Comparison of ENCODE assay signal across 7 cellular contexts in the genomic region with DNA sequence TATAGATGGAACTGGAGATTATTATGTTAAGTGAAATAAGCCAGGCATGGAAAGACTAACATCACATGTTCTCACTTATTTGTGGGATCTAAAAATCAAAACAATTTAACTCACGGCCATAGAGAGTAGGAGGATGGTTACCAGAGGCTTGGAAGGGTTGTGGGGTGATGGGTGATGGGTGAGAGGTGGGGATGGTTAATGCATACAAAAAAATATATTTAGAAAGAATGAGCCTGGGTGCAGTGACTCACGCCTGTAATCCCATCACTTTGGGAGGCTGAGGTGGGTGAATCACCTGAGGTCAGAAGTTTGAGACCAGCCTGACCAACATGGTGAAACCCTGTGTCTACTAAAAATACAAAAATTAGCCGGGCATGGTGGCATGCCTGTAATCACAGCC. TPM values are rescaled to one million over a fixed set of nuclear protein-coding genes. Genes with fewer than 3 reads are reported as not detected.
DNase-seq lines count a peak whose midpoint lies in the region; ATAC-seq, FAIRE-seq and TF ChIP-seq lines count a peak whose summit lies in the region.
"Not testable (repeated sequence)": the region's sequence is repeated elsewhere in the genome, so short reads cannot be mapped to it uniquely, and the experiment has no call there.

No MANE protein-coding gene starts in this region.

- TF ChIP-seq RAD21 in HCT116 (IDR thresholded peaks at IDR 0.05; ENCODE audit: low read depth): not testable (repeated sequence)

- peak; percentile 37 for FAIRE-seq in RCC 7860 (lab: Jason Lieb, UNC)

- peaks cover 27 to 33% of the 10 kb centered on the region in 2 experiments for H3K36me3 ChIP-seq in HCT116 (ENCODE audit: control insufficient read depth in 1 of 2, insufficient read depth in 2 of 2, low read length in 2 of 2)

- not testable (repeated sequence) for H2AFZ ChIP-seq in HCT116 (ENCODE audit: low read depth, low read length, poor library complexity, severe bottlenecking)

- H3K4me1 ChIP-seq in HCT116 (ENCODE audit: control insufficient read depth in 1 of 2, insufficient read depth in 2 of 2, low read length in 2 of 2): peaks cover 0 to 11% of the 10 kb centered on the region in 2 experiments; a peak in 2 of 4 replicates

- not testable (repeated sequence) for TF ChIP-seq POLR2A in HCT116 (IDR thresholded peaks at IDR 0.05; ENCODE audit: borderline replicate concordance, extremely low read depth, insufficient read depth, insufficient read length)

- H3K9me3 ChIP-seq in HCT116 (ENCODE audit: control insufficient read depth in 1 of 2, insufficient read depth in 1 of 2, low read depth in 1 of 2, low read length in 2 of 2): not testable (repeated sequence)

- TF ChIP-seq CTCF in HCT116 (IDR thresholded peaks at IDR 0.05 in 2 of 3, conservative IDR thresholded peaks at IDR 0.05 in 1 of 3; ENCODE audit: borderline replicate concordance in 1 of 3, insufficient read depth in 1 of 3, low read depth in 2 of 3, low read length in 2 of 3); fibroblast of villous mesenchyme (IDR thresholded peaks at IDR 0.05; ENCODE audit: insufficient read depth, low read depth, low read length): not testable (repeated sequence)

- H3K4me2 ChIP-seq in HCT116 (ENCODE audit: low read length): peak overlapping the region; percentile 7; the same call in 1 of the 2 replicates

- H3K79me2 ChIP-seq in HCT116 (ENCODE audit: insufficient read depth, low read length): not testable (repeated sequence)

- H3K4me3 ChIP-seq in HCT116 (replicated peaks in 1 of 2; ENCODE audit: low read depth in 1 of 2, low read length in 2 of 2); fibroblast of villous mesenchyme (ENCODE audit: low read depth, low read length): not testable (repeated sequence)

- H3K9ac ChIP-seq in HCT116 (ENCODE audit: low read length): not testable (repeated sequence)

- H3K9me2 ChIP-seq in HCT116 (ENCODE audit: insufficient read depth): not testable (repeated sequence)

- intact Hi-C loops in HCT116 (cut with micrococcal nuclease): not testable (repeated sequence)

- BruUV-seq in HCT116 (replicated peaks; lab: Mats Ljungman, UMichigan): not testable (repeated sequence)

- ATAC-seq in HCT116: not testable (repeated sequence)

- not testable (repeated sequence) for H4K20me1 ChIP-seq in HCT116 (ENCODE audit: insufficient read depth)

- POLR2A ChIA-PET in HCT116 (lab: Charles Lee): not testable (repeated sequence)

- not testable (repeated sequence) for H3K27ac ChIP-seq in HCT116 (ENCODE audit: low read depth, low read length)

- CTCF ChIA-PET in HCT116 (lab: Charles Lee): not testable (repeated sequence)

- H3K27me3 ChIP-seq in HCT116 (ENCODE audit: insufficient read depth, low read length): not testable (repeated sequence)

- peak; percentile 37 for DNase-seq in Daoy (ENCODE audit: low read depth)
- not testable (repeated sequence) for DNase-seq in HCT116 (ENCODE audit: low read depth, low spot score)
- peak; percentile 42 for DNase-seq in LHCN-M2 (ENCODE audit: low read depth)
- peak; percentile 21 for DNase-seq in RCC 7860 (ENCODE audit: low spot score)
- peak; percentile 33 for DNase-seq in amniotic epithelial cell (ENCODE audit: low read depth)
- peak; percentile 13 for DNase-seq in fibroblast of villous mesenchyme (ENCODE audit: low read depth)
- DNase-seq in non-pigmented ciliary epithelial cell (ENCODE audit: low read depth): peak; percentile 14

- RAD21 ChIA-PET in HCT116 (lab: Charles Lee; ENCODE audit: low non-redundant PET in 1 of 2, low total read pairs in 2 of 2, uncharacterized antibody in 2 of 2, unreplicated experiment in 2 of 2): not testable (repeated sequence)

RNA-seq across cellular contexts. Expression of gene KNTC1, which starts 43.0 kb away (rescaled TPM):
- 56.9 and 74.3 TPM in 2 replicates for total RNA-seq in Daoy (2014; rRNA removed; shearing (Covaris generic))
- total RNA-seq in HCT116 (2021; ENCODE audit: unreplicated experiment) (70.2 TPM), LHCN-M2 (2014; rRNA removed) (39.7 and 41.7 TPM in 2 replicates), fibroblast of villous mesenchyme (28.0 and 28.5 TPM in 2 replicates)
- polyA plus RNA-seq in HCT116 (2012): 24.0 and 28.3 TPM in 2 replicates
- 5.2 TPM for polyA plus RNA-seq in LHCN-M2 (2012)

RNA-seq across cellular contexts. Expression of gene RSRC2, which starts 43.3 kb away (rescaled TPM):
- 41.9 and 58.7 TPM in 2 replicates for total RNA-seq in Daoy (2014; rRNA removed; shearing (Covaris generic))
- 68.7 TPM for total RNA-seq in HCT116 (2021; ENCODE audit: unreplicated experiment)
- polyA plus RNA-seq in HCT116 (2012): 45.0 and 47.6 TPM in 2 replicates
- total RNA-seq in LHCN-M2 (2014; rRNA removed): 50.9 and 52.0 TPM in 2 replicates
- 24.6 TPM for polyA plus RNA-seq in LHCN-M2 (2012)
- 34.5 and 41.9 TPM in 2 replicates for total RNA-seq in fibroblast of villous mesenchyme
